8 cellular contexts compared by ENCODE assay signal in genomic region chr10:56360583-56360966, GRCh38. TPM values are rescaled to one million over a fixed set of nuclear protein-coding genes. Genes with fewer than 3 reads are reported as not detected.
A peak's percentile ranks its signal among the peaks of the same experiment; 100 is the strongest.
DNase-seq lines count a peak whose midpoint lies in the region; ATAC-seq, FAIRE-seq and TF ChIP-seq lines count a peak whose summit lies in the region.

No MANE protein-coding gene starts in this region.

- H3K4me3 ChIP-seq in keratinocyte (ENCODE audit: control insufficient read depth in 2 of 3, extremely low read depth in 1 of 3, insufficient read depth in 2 of 3, low read depth in 1 of 3, low read length in 3 of 3), result peak overlapping the region; percentile 67 to 90 (median 90)
- H3K4me3 ChIP-seq in stomach, result peak overlapping the region; percentile 56 to 86 (median 72)

- no peaks in the 10 kb centered on the region for H3K9me3 Mint-ChIP-seq in activated T-helper 17 cell treated with anti-CD3 and anti-CD28 coated beads, Interleukin-2, amount 50 U/mL, for 72 hours

- TF ChIP-seq CTCF in keratinocyte (optimal IDR thresholded peaks at IDR 0.05 in 1 of 3, IDR thresholded peaks at IDR 0.05 in 1 of 3, conservative IDR thresholded peaks at IDR 0.05 in 1 of 3; ENCODE audit: extremely low read depth in 1 of 3, insufficient read depth in 2 of 3, low read length in 3 of 3) (no peak), stomach (IDR thresholded peaks at IDR 0.05) (no peak)

- H4K20me1 ChIP-seq in keratinocyte (ENCODE audit: control insufficient read depth, extremely low read depth, insufficient read depth, low read length), result no peaks in the 10 kb centered on the region

- intact Hi-C loops in stomach (cut with DNase I; ENCODE audit: low total_unique reads), result no loop called here

- H3K27me3 ChIP-seq in keratinocyte (ENCODE audit: control insufficient read depth, extremely low read depth, insufficient read depth, low read length) (no peaks in the 10 kb centered on the region), stomach (no peaks in the 10 kb centered on the region)

- peak overlapping the region; percentile 88 for H3K4me2 ChIP-seq in keratinocyte (ENCODE audit: control insufficient read depth, extremely low read depth, insufficient read depth, low read depth, low read length)

- H3K79me2 ChIP-seq in keratinocyte (ENCODE audit: control insufficient read depth, insufficient read depth, low read length), result peaks cover 20% of the 10 kb centered on the region

- peaks cover 2 to 14% of the 10 kb centered on the region in 2 experiments for H3K36me3 ChIP-seq in keratinocyte (ENCODE audit: control insufficient read depth in 2 of 2, extremely low read depth in 1 of 2, insufficient read depth in 2 of 2, low read length in 2 of 2)
- H3K36me3 ChIP-seq in stomach, result peaks cover 0 to 12% (median 0%) of the 10 kb centered on the region in 4 donors

- H3K4me1 ChIP-seq in keratinocyte (ENCODE audit: control insufficient read depth, extremely low read depth, insufficient read depth, low read length) (peaks cover 14% of the 10 kb centered on the region), stomach (peaks cover 12 to 20% (median 17%) of the 10 kb centered on the region in 4 donors)

- peaks cover 6% of the 10 kb centered on the region for H3K4me1 Mint-ChIP-seq in activated T-helper 17 cell treated with anti-CD3 and anti-CD28 coated beads, Interleukin-2, amount 50 U/mL, for 72 hours

- no peak for ATAC-seq in activated T-helper 17 cell treated with anti-CD3 and anti-CD28 coated beads, Interleukin-2, amount 50 U/mL, for 72 hours (replicated peaks)

- peak overlapping the region; percentile 97 for H3K27ac Mint-ChIP-seq in activated T-helper 17 cell treated with anti-CD3 and anti-CD28 coated beads, Interleukin-2, amount 50 U/mL, for 72 hours

- H3K9me3 ChIP-seq in keratinocyte (ENCODE audit: control insufficient read depth, low read depth, low read length), result no peaks in the 10 kb centered on the region
- no peaks in the 10 kb centered on the region for H3K9me3 ChIP-seq in stomach

- H2AFZ ChIP-seq in keratinocyte (ENCODE audit: control insufficient read depth, low read length), result peak overlapping the region; percentile 96

- peak overlapping the region; percentile 99 for H3K4me3 Mint-ChIP-seq in activated T-helper 17 cell treated with anti-CD3 and anti-CD28 coated beads, Interleukin-2, amount 50 U/mL, for 72 hours

- no peak for TF ChIP-seq POLR2A in stomach (IDR thresholded peaks at IDR 0.05)

- FAIRE-seq in keratinocyte (lab: Jason Lieb, UNC), result no peak

- H3K27ac ChIP-seq in keratinocyte (ENCODE audit: control insufficient read depth, insufficient read depth, low read length), result peak overlapping the region; percentile 68
- H3K27ac ChIP-seq in stomach, result peak overlapping the region in 1 of 5 donors; percentile 65

- WGBS in stomach, 5 donors, result 4 to 7% (median 6%) methylated on average over 6 of the region's 6 CpGs

- dilution Hi-C loops in keratinocyte (cut with MboI; ENCODE audit: extremely low pct_ligation_motif_present, low sequenced_read_pairs), result no loop called here

- H3K9me1 ChIP-seq in keratinocyte (ENCODE audit: control insufficient read depth, extremely low read depth, insufficient read depth, low read length), result no peaks in the 10 kb centered on the region

- TF ChIP-seq EP300 in stomach (IDR thresholded peaks at IDR 0.05), result no peak

- peak overlapping the region; percentile 81 for H3K9ac ChIP-seq in keratinocyte (ENCODE audit: control insufficient read depth, extremely low read depth, insufficient read depth, low read length)

- no peaks in the 10 kb centered on the region for H3K27me3 Mint-ChIP-seq in activated T-helper 17 cell treated with anti-CD3 and anti-CD28 coated beads, Interleukin-2, amount 50 U/mL, for 72 hours

- DNase-seq in DMS53 (lab: John Stamatoyannopoulos, UW), result peak; percentile 41
- DNase-seq in DMS53 treated with DMSO at 0.1 percent for 48 hours (lab: John Stamatoyannopoulos, UW; ENCODE audit: unreplicated experiment), result no peak
- no peak for DNase-seq in keratinocyte (ENCODE audit: low read depth, low spot score)
- no peak for DNase-seq in stomach
- no peak for DNase-seq in kidney glomerular epithelial cell (lab: John Stamatoyannopoulos, UW)
- DNase-seq in retina, result no peak
- no peak for DNase-seq in LoVo (ENCODE audit: low spot score)

- H3K36me3 Mint-ChIP-seq in activated T-helper 17 cell treated with anti-CD3 and anti-CD28 coated beads, Interleukin-2, amount 50 U/mL, for 72 hours (ENCODE audit: low read depth), result peaks cover 56% of the 10 kb centered on the region

RNA-seq across cellular contexts. Expression of gene ZWINT, which starts 0.5 kb away (rescaled TPM):
- total RNA-seq in activated T-helper 17 cell treated with anti-CD3 and anti-CD28 coated beads, Interleukin-2, amount 50 U/mL, for 72 hours, result 100 to 1,000 TPM in 1 of 2 donors, 10 to 100 TPM in 1; 69.3 to 106 TPM
- 9.8 to 37.4 TPM (median 31.2 TPM) in 3 replicates for polyA plus RNA-seq in keratinocyte
- 2.8 TPM for polyA plus RNA-seq in keratinocyte (2011; ENCODE audit: low read depth)
- 8.0 and 10.0 TPM in 2 replicates for polyA plus RNA-seq in keratinocyte (2011; cell fraction: cytosol; rRNA removed)
- 12.1 and 14.3 TPM in 2 replicates for polyA plus RNA-seq in keratinocyte (2011; cell fraction: nucleus; rRNA removed)
- 1.3 and 25.2 TPM in 2 replicates for polyA plus RNA-seq in keratinocyte (2012; ENCODE audit: low replicate concordance)
- 2.6 to 18.0 TPM (median 7.6 TPM) in 3 replicates for polyA minus RNA-seq in keratinocyte
- 10.7 TPM for polyA minus RNA-seq in keratinocyte (2011; cell fraction: cytosol; rRNA and poly(A)+ RNA removed)
- polyA minus RNA-seq in keratinocyte (2011; cell fraction: nucleus; rRNA and poly(A)+ RNA removed), result 1.8 and 2.4 TPM in 2 replicates
- total RNA-seq in stomach, result 10 to 100 TPM in 2 of 5 donors, 1 to 10 TPM in 3; 4.5 to 33.0 (median 9.3) TPM
- polyA plus RNA-seq in stomach, result 10 to 100 TPM; 10.9 to 18.2 (median 18.1) TPM
